ENCODE assay signal across 13 cellular contexts in the genomic region with DNA sequence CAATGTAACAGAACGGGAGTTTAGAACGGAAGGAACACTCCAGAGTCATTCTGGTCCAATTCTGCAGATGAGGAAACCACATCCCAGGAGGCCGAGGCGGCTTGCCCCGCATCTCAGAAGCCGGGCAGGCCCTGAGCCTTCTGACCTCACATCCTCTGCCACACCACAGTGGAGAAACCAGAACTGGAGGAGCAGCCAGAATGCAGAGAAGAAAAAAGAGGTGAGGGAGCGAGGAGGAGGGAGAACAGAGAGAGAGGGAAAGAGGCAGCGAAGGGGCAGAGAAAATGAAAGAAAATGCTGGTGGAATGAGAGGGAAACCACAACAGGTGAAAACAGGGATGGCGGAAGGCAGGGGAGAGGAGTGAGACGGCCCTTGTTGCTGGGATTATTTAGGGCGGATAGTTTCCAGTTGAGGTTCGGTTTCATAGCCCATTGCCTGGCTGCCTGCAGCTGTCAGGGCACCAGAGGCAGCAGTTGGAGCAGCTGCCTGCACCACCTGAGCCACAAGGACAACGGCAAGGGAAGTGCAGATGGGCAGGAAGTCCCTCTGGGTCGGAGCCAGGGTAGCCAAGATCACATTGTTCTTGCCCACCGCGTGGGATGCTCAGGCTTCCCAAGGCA. TPM values are rescaled to one million over a fixed set of nuclear protein-coding genes. Genes with fewer than 3 reads are reported as not detected.
DNase-seq lines count a peak whose midpoint lies in the region; ATAC-seq and TF ChIP-seq lines count a peak whose summit lies in the region.
"Had no signal": no experiment of that assay in that cellular context is flagged by ENCODE, and none has a peak within 500 bp of the region (broad histone marks: within the 10 kb centered on the region; RNA-seq: fewer than 3 reads in every experiment).

Gene HMHB1, plus strand, starts transcription at position 77 of the 621 bp plus-strand sequence.

- in situ Hi-C loops in GM18951 (cut with MboI; ENCODE audit: low sequenced_read_pairs, unreplicated experiment): no loop called here

- H3K36me3 Mint-ChIP-seq in CD8-positive, alpha-beta memory T cell: no peaks in the 10 kb centered on the region
- no peaks in the 10 kb centered on the region for H3K36me3 Mint-ChIP-seq in activated naive CD4-positive, alpha-beta T cell treated with anti-CD3 and anti-CD28 coated beads, Interleukin-2, amount 50 U/mL, for 24 hours

- H3K36me3 ChIP-seq in CD8-positive, alpha-beta memory T cell (ENCODE audit: insufficient read depth, low read length): no peaks in the 10 kb centered on the region
- H3K36me3 ChIP-seq: HAP-1 had no signal

- DNase-seq in CD8-positive, alpha-beta memory T cell: no peak
- DNase-seq in hippocampal formation (lab: John Stamatoyannopoulos, UW) (no peak), KG1 (lab: John Stamatoyannopoulos, UW) (no peak)
- DNase-seq: DMS153, NCI-H1105 had no signal

- H3K4me3 ChIP-seq in CD8-positive, alpha-beta memory T cell (ENCODE audit: low read length): no peak within 1 kb of the TSS
- H3K4me3 ChIP-seq: HAP-1 had no signal

- no peaks in the 10 kb centered on the region for H3K9me3 Mint-ChIP-seq in CD8-positive, alpha-beta memory T cell
- H3K9me3 Mint-ChIP-seq in activated naive CD4-positive, alpha-beta T cell treated with anti-CD3 and anti-CD28 coated beads, Interleukin-2, amount 50 U/mL, for 24 hours: no peaks in the 10 kb centered on the region

- CTCF ChIA-PET in CD8-positive, alpha-beta memory T cell (lab: Charles Lee): no interaction called here

- peak within 1 kb of the TSS in 6 of 7 donors; percentile 10 to 78 (median 48) for H3K4me3 Mint-ChIP-seq in CD8-positive, alpha-beta memory T cell
- H3K4me3 Mint-ChIP-seq in activated naive CD4-positive, alpha-beta T cell treated with anti-CD3 and anti-CD28 coated beads, Interleukin-2, amount 50 U/mL, for 24 hours: peak within 1 kb of the TSS; percentile 71
- H3K4me3 Mint-ChIP-seq: brain had no signal

- no peaks in the 10 kb centered on the region for H3K9me3 ChIP-seq in CD8-positive, alpha-beta memory T cell (ENCODE audit: low read length)
- H3K9me3 ChIP-seq: HAP-1 had no signal

- H3K27me3 Mint-ChIP-seq in CD8-positive, alpha-beta memory T cell: peaks cover 0 to 5% of the 10 kb centered on the region in 2 donors
- peaks cover 6% of the 10 kb centered on the region for H3K27me3 Mint-ChIP-seq in activated naive CD4-positive, alpha-beta T cell treated with anti-CD3 and anti-CD28 coated beads, Interleukin-2, amount 50 U/mL, for 24 hours

- peak within 1 kb of the TSS in 6 of 8 donors; percentile 1 to 46 (median 30) for H3K27ac Mint-ChIP-seq in CD8-positive, alpha-beta memory T cell
- peak within 1 kb of the TSS; percentile 63 for H3K27ac Mint-ChIP-seq in activated naive CD4-positive, alpha-beta T cell treated with anti-CD3 and anti-CD28 coated beads, Interleukin-2, amount 50 U/mL, for 24 hours
- H3K27ac Mint-ChIP-seq: brain had no signal

- no peaks in the 10 kb centered on the region for H3K27me3 ChIP-seq in CD8-positive, alpha-beta memory T cell (ENCODE audit: insufficient read depth, low read length, poor library complexity, severe bottlenecking)

- peak; percentile 64 for ATAC-seq in HG03432 (IDR thresholded peaks at IDR 0.05; ENCODE audit: unreplicated experiment)
- ATAC-seq in GM18520 (IDR thresholded peaks at IDR 0.05; ENCODE audit: unreplicated experiment): no peak
- no peak for ATAC-seq in HG03280 (IDR thresholded peaks at IDR 0.05; ENCODE audit: unreplicated experiment)

- no peaks in the 10 kb centered on the region for H3K4me1 ChIP-seq in CD8-positive, alpha-beta memory T cell (ENCODE audit: insufficient read depth, low read length)
- H3K4me1 ChIP-seq: HAP-1 had no signal

- peak; percentile 29 for TF ChIP-seq POLR2A in GM18951 (IDR thresholded peaks at IDR 0.05; ENCODE audit: extremely low read depth, insufficient read depth, insufficient read length)

- POLR2A ChIA-PET in CD8-positive, alpha-beta memory T cell (lab: Charles Lee): no interaction called here

- H3K4me1 Mint-ChIP-seq in CD8-positive, alpha-beta memory T cell: peaks cover 8 to 15% (median 14%) of the 10 kb centered on the region in 3 donors
- H3K4me1 Mint-ChIP-seq in activated naive CD4-positive, alpha-beta T cell treated with anti-CD3 and anti-CD28 coated beads, Interleukin-2, amount 50 U/mL, for 24 hours: peaks cover 13% of the 10 kb centered on the region
- H3K4me1 Mint-ChIP-seq: brain had no signal

- H3K27ac ChIP-seq in CD8-positive, alpha-beta memory T cell (ENCODE audit: low read depth, low read length): no peak within 1 kb of the TSS

RNA-seq across cellular contexts. Expression of gene HMHB1, which starts in this region (rescaled TPM):
- not detected for total RNA-seq in CD8-positive, alpha-beta memory T cell
- polyA plus RNA-seq in CD8-positive, alpha-beta memory T cell: not detected
- total RNA-seq: fibroblast of villous mesenchyme had no signal
